Comparison of ENCODE assay signal across 7 cellular contexts in the genomic region with DNA sequence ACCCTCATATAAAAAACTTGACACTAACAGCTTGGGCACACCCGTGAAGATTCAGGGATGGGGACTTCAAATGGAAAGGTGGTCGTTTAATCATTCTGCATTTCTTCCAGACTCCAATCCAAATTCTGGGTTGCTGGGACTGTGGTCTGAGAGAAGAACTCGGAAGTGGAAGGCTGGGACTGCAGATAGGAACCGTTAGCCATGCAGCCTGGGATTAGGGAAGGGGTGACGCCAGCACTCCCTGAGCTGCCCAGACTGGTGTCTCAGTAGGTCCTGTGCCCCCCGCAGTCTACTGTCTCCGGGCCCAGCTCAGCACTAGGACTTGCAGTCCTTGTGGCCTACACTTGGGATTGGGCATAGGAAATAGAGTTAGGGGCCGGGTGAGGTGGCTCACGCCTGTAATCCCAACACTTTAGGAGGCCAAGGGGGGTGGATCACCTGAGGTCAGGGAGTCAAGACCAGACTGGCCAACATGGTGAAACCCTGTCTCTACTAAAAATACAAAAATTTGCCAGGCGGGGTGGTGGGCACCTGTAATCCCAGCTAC. TPM values are rescaled to one million over a fixed set of nuclear protein-coding genes. Genes with fewer than 3 reads are reported as not detected.
DNase-seq lines count a peak whose midpoint lies in the region; ATAC-seq and TF ChIP-seq lines count a peak whose summit lies in the region.

No MANE protein-coding gene starts in this region.

- no peaks in the 10 kb centered on the region for H3K9me3 ChIP-seq in iPS-18a (ENCODE audit: control insufficient read depth, low read depth, low read length)

- intact Hi-C loops in activated T-helper 2 cell treated with anti-CD3 and anti-CD28 coated beads, Interferon-gamma antibody, Interleukin-2, Interleukin-4, amounts not matched to agents 10 μg/mL and 5 μg/mL and 100 μg/mL, durations not matched to agents 14 hours and 24 hours and 36 hours (cut with micrococcal nuclease): loop anchor here (1.0 kb wide), 1 partner anchor 72 kb away; no protein-coding TSS in a partner anchor

- DNase-seq in HL-60 (ENCODE audit: low read depth in 1 of 2, low spot score in 1 of 2) (peak in 1 of 2 experiments; percentile 27), NCI-H2196 (lab: John Stamatoyannopoulos, UW; ENCODE audit: unreplicated experiment) (no peak)
- DNase-seq in activated T-helper 2 cell treated with anti-CD3 and anti-CD28 coated beads, Interferon-gamma antibody, Interleukin-2, Interleukin-4, amounts not matched to agents 10 μg/mL and 5 μg/mL and 100 μg/mL, durations not matched to agents 14 hours and 24 hours and 36 hours (ENCODE audit: low spot score): no peak
- DNase-seq in stimulated activated naive CD8-positive, alpha-beta T cell treated with anti-CD3 and anti-CD28 coated beads, Interleukin-15, amount 100 ng/mL, for 72 hours: no peak

- H3K27ac ChIP-seq in HL-60 (replicated peaks) (peak overlapping the region; percentile 99), iPS-18a (ENCODE audit: low read length) (peak overlapping the region; percentile 78)

- TF ChIP-seq CTCF in HL-60 (IDR thresholded peaks at IDR 0.05; ENCODE audit: insufficient read depth, low read length): no peak

- ATAC-seq in stimulated activated naive CD8-positive, alpha-beta T cell treated with anti-CD3 and anti-CD28 coated beads, Interleukin-15, amount 100 ng/mL, for 72 hours: no peak
- ATAC-seq in HG03378 (IDR thresholded peaks at IDR 0.05; ENCODE audit: unreplicated experiment) (no peak), HG03025 (IDR thresholded peaks at IDR 0.05; ENCODE audit: low FRiP score, unreplicated experiment) (no peak)

- peaks cover 34% of the 10 kb centered on the region for H3K4me1 ChIP-seq in iPS-18a (ENCODE audit: control insufficient read depth, low read depth, low read length)

- H3K27me3 Mint-ChIP-seq in activated T-helper 2 cell treated with anti-CD3 and anti-CD28 coated beads, Interferon-gamma antibody, Interleukin-2, Interleukin-4, amounts not matched to agents 10 μg/mL and 5 μg/mL and 100 μg/mL, durations not matched to agents 14 hours and 24 hours and 36 hours (ENCODE audit: low read depth): no peaks in the 10 kb centered on the region
- H3K27me3 Mint-ChIP-seq in stimulated activated naive CD8-positive, alpha-beta T cell treated with anti-CD3 and anti-CD28 coated beads, Interleukin-15, amount 100 ng/mL, for 72 hours: no peaks in the 10 kb centered on the region

- H3K27me3 ChIP-seq in HL-60 (ENCODE audit: insufficient read depth, poor library complexity, severe bottlenecking) (no peaks in the 10 kb centered on the region), iPS-18a (ENCODE audit: control insufficient read depth, insufficient read depth, low read length) (no peaks in the 10 kb centered on the region)

- no peaks in the 10 kb centered on the region for H3K9me3 Mint-ChIP-seq in activated T-helper 2 cell treated with anti-CD3 and anti-CD28 coated beads, Interferon-gamma antibody, Interleukin-2, Interleukin-4, amounts not matched to agents 10 μg/mL and 5 μg/mL and 100 μg/mL, durations not matched to agents 14 hours and 24 hours and 36 hours
- no peaks in the 10 kb centered on the region for H3K9me3 Mint-ChIP-seq in stimulated activated naive CD8-positive, alpha-beta T cell treated with anti-CD3 and anti-CD28 coated beads, Interleukin-15, amount 100 ng/mL, for 72 hours

- peaks cover 60% of the 10 kb centered on the region for H3K36me3 Mint-ChIP-seq in activated T-helper 2 cell treated with anti-CD3 and anti-CD28 coated beads, Interferon-gamma antibody, Interleukin-2, Interleukin-4, amounts not matched to agents 10 μg/mL and 5 μg/mL and 100 μg/mL, durations not matched to agents 14 hours and 24 hours and 36 hours (ENCODE audit: low read depth)

- peaks cover 20% of the 10 kb centered on the region for H3K36me3 ChIP-seq in iPS-18a (ENCODE audit: control insufficient read depth, low read depth, low read length)

- H3K4me1 Mint-ChIP-seq in activated T-helper 2 cell treated with anti-CD3 and anti-CD28 coated beads, Interferon-gamma antibody, Interleukin-2, Interleukin-4, amounts not matched to agents 10 μg/mL and 5 μg/mL and 100 μg/mL, durations not matched to agents 14 hours and 24 hours and 36 hours (ENCODE audit: low read depth): peaks cover 55% of the 10 kb centered on the region
- H3K4me1 Mint-ChIP-seq in stimulated activated naive CD8-positive, alpha-beta T cell treated with anti-CD3 and anti-CD28 coated beads, Interleukin-15, amount 100 ng/mL, for 72 hours: peaks cover 74% of the 10 kb centered on the region

- peak overlapping the region; percentile 92 for H3K4me3 ChIP-seq in HL-60 (replicated peaks; ENCODE audit: insufficient read depth, low read length)
- H3K4me3 ChIP-seq in iPS-18a (ENCODE audit: low read length): peak overlapping the region; percentile 69

- peak overlapping the region; percentile 91 for H3K27ac Mint-ChIP-seq in activated T-helper 2 cell treated with anti-CD3 and anti-CD28 coated beads, Interferon-gamma antibody, Interleukin-2, Interleukin-4, amounts not matched to agents 10 μg/mL and 5 μg/mL and 100 μg/mL, durations not matched to agents 14 hours and 24 hours and 36 hours
- peak overlapping the region; percentile 94 for H3K27ac Mint-ChIP-seq in stimulated activated naive CD8-positive, alpha-beta T cell treated with anti-CD3 and anti-CD28 coated beads, Interleukin-15, amount 100 ng/mL, for 72 hours

- peak overlapping the region; percentile 93 for H3K4me3 Mint-ChIP-seq in activated T-helper 2 cell treated with anti-CD3 and anti-CD28 coated beads, Interferon-gamma antibody, Interleukin-2, Interleukin-4, amounts not matched to agents 10 μg/mL and 5 μg/mL and 100 μg/mL, durations not matched to agents 14 hours and 24 hours and 36 hours (ENCODE audit: low read depth)
- H3K4me3 Mint-ChIP-seq in stimulated activated naive CD8-positive, alpha-beta T cell treated with anti-CD3 and anti-CD28 coated beads, Interleukin-15, amount 100 ng/mL, for 72 hours: peak overlapping the region; percentile 95 to 97

- H3K9ac ChIP-seq in iPS-18a (ENCODE audit: low read length): peak overlapping the region; percentile 66

RNA-seq across cellular contexts. Expression of gene CLIC1, which starts 0.5 kb away (rescaled TPM):
- 412 and 423 TPM in 2 replicates for total RNA-seq in activated T-helper 2 cell treated with anti-CD3 and anti-CD28 coated beads, Interferon-gamma antibody, Interleukin-2, Interleukin-4, amounts not matched to agents 10 μg/mL and 5 μg/mL and 100 μg/mL, durations not matched to agents 14 hours and 24 hours and 36 hours

RNA-seq across cellular contexts. Expression of gene MSH5, which starts 3.0 kb away (rescaled TPM):
- 82.8 and 93.3 TPM in 2 replicates for total RNA-seq in activated T-helper 2 cell treated with anti-CD3 and anti-CD28 coated beads, Interferon-gamma antibody, Interleukin-2, Interleukin-4, amounts not matched to agents 10 μg/mL and 5 μg/mL and 100 μg/mL, durations not matched to agents 14 hours and 24 hours and 36 hours

RNA-seq across cellular contexts. Expression of gene DDAH2, which starts 7.7 kb away (rescaled TPM):
- 5.8 and 7.7 TPM in 2 replicates for total RNA-seq in activated T-helper 2 cell treated with anti-CD3 and anti-CD28 coated beads, Interferon-gamma antibody, Interleukin-2, Interleukin-4, amounts not matched to agents 10 μg/mL and 5 μg/mL and 100 μg/mL, durations not matched to agents 14 hours and 24 hours and 36 hours

RNA-seq across cellular contexts. Expression of gene MPIG6B, which starts 13.7 kb away (rescaled TPM):
- total RNA-seq in activated T-helper 2 cell treated with anti-CD3 and anti-CD28 coated beads, Interferon-gamma antibody, Interleukin-2, Interleukin-4, amounts not matched to agents 10 μg/mL and 5 μg/mL and 100 μg/mL, durations not matched to agents 14 hours and 24 hours and 36 hours: not detected in 2 replicates

RNA-seq across cellular contexts. Expression of gene LY6G6C, which starts 15.3 kb away (rescaled TPM):
- total RNA-seq in activated T-helper 2 cell treated with anti-CD3 and anti-CD28 coated beads, Interferon-gamma antibody, Interleukin-2, Interleukin-4, amounts not matched to agents 10 μg/mL and 5 μg/mL and 100 μg/mL, durations not matched to agents 14 hours and 24 hours and 36 hours: not detected in 2 replicates
